9 cellular contexts compared by ENCODE assay signal in genomic region chr16:57544129-57544653, GRCh38. TPM values are rescaled to one million over a fixed set of nuclear protein-coding genes. Genes with fewer than 3 reads are reported as not detected.
DNase-seq lines count a peak whose midpoint lies in the region; ATAC-seq and TF ChIP-seq lines count a peak whose summit lies in the region.
"Had no signal": no experiment of that assay in that cellular context is flagged by ENCODE, and none has a peak within 500 bp of the region (broad histone marks: within the 10 kb centered on the region; RNA-seq: fewer than 3 reads in every experiment).

No MANE protein-coding gene starts in this region.

- H3K9me3 Mint-ChIP-seq in CD14-positive monocyte (peaks cover 0 to 7% (median 2%) of the 10 kb centered on the region in 7 donors), T-cell (no peaks in the 10 kb centered on the region), memory B cell (no peaks in the 10 kb centered on the region)

- POLR2A ChIA-PET in T-cell (lab: Charles Lee): interaction anchor here (0.6 kb wide), 2 partner anchors 215 to 267 kb away, joined by 3 to 8 read pairs; no protein-coding TSS in a partner anchor

- no peaks in the 10 kb centered on the region for H3K9me2 ChIP-seq in hepatocyte (replicated peaks; ENCODE audit: insufficient read depth)

- ATAC-seq in GM19025 (IDR thresholded peaks at IDR 0.05; ENCODE audit: low read depth, unreplicated experiment) (peak; percentile 85), HG03064 (IDR thresholded peaks at IDR 0.05; ENCODE audit: low read depth, unreplicated experiment) (peak; percentile 87), T-cell (replicated peaks in 1 of 4) (peak in 1 of 4 experiments; percentile 43), memory B cell (ENCODE audit: low read depth) (peak; percentile 88)

- H3K4me1 Mint-ChIP-seq in CD14-positive monocyte (peaks cover 58% of the 10 kb centered on the region), T-cell (peaks cover 46 to 59% (median 50%) of the 10 kb centered on the region in 3 donors), memory B cell (peaks cover 49% of the 10 kb centered on the region)

- H3K4me3 Mint-ChIP-seq in CD14-positive monocyte: peak overlapping the region; percentile 71 to 80
- H3K4me3 Mint-ChIP-seq in T-cell: peak overlapping the region; percentile 67 to 71 (median 67)
- peak overlapping the region; percentile 82 for H3K4me3 Mint-ChIP-seq in memory B cell

- H3K79me2 ChIP-seq in hepatocyte: no peaks in the 10 kb centered on the region

- H3K4me1 ChIP-seq in hepatocyte (ENCODE audit: insufficient read depth): no peaks in the 10 kb centered on the region

- H3K36me3 ChIP-seq in hepatocyte (replicated peaks; ENCODE audit: insufficient read depth, low read depth): no peaks in the 10 kb centered on the region

- no peaks in the 10 kb centered on the region for H4K20me1 ChIP-seq in hepatocyte (ENCODE audit: insufficient read depth, poor library complexity, severe bottlenecking)

- no peaks in the 10 kb centered on the region for H3K9me3 ChIP-seq in hepatocyte (ENCODE audit: low read depth)

- H3K27me3 ChIP-seq in hepatocyte: no peaks in the 10 kb centered on the region

- no peak overlapping the region for H2AFZ ChIP-seq in hepatocyte

- DNase-seq in CD14-positive monocyte (ENCODE audit: low spot score) (peak; percentile 78), T-cell (peak in 1 of 34 experiments; percentile 54), memory B cell (ENCODE audit: low spot score in 2 of 2) (peak in 1 of 2 donors; percentile 76), glomerular visceral epithelial cell (ENCODE audit: extremely low spot score) (no peak), COLO668 (lab: John Stamatoyannopoulos, UW; ENCODE audit: unreplicated experiment) (no peak), hepatocyte (ENCODE audit: low spot score) (no peak)

- H3K27ac ChIP-seq in hepatocyte: no peak overlapping the region

- H3K36me3 Mint-ChIP-seq in CD14-positive monocyte: peaks cover 4 to 16% of the 10 kb centered on the region in 2 donors
- H3K36me3 Mint-ChIP-seq in T-cell: no peaks in the 10 kb centered on the region
- H3K36me3 Mint-ChIP-seq in memory B cell: peaks cover 4% of the 10 kb centered on the region

- no peak overlapping the region for H3K4me2 ChIP-seq in hepatocyte

- CTCF ChIA-PET in T-cell (lab: Charles Lee): no interaction called here

- H3K27me3 Mint-ChIP-seq in CD14-positive monocyte (ENCODE audit: low read depth in 3 of 3) (peaks cover 57 to 72% (median 63%) of the 10 kb centered on the region in 3 donors), T-cell (no peaks in the 10 kb centered on the region), memory B cell (no peaks in the 10 kb centered on the region)

- intact Hi-C loops in CD14-positive monocyte (cut with micrococcal nuclease): no loop called here

- 79% methylated on average over 4 of the region's 4 CpGs for WGBS in hepatocyte (ENCODE audit: low lambda C conversion rate, missing lambda C conversion rate)

- H3K27ac Mint-ChIP-seq in CD14-positive monocyte (peak overlapping the region; percentile 72 to 89 (median 85)), T-cell (peak overlapping the region; percentile 66 to 76), memory B cell (peak overlapping the region; percentile 31)

- TF ChIP-seq CTCF in CD14-positive monocyte (IDR thresholded peaks at IDR 0.05): no peak
- no peak for TF ChIP-seq CTCF in hepatocyte (IDR thresholded peaks at IDR 0.05; ENCODE audit: poor library complexity)

- H3K4me3 ChIP-seq in hepatocyte: no peak overlapping the region

RNA-seq across cellular contexts. Expression of gene ADGRG5, which starts 1.7 kb away (rescaled TPM):
- polyA plus RNA-seq in CD14-positive monocyte (1 to 10 TPM in 1 of 2 donors, under 1 TPM in 1; 0.97 to 1.2 TPM), hepatocyte (1.9 and 2.9 TPM in 2 replicates)
- total RNA-seq in T-cell (10 to 100 TPM in 1 of 5 donors, 1 to 10 TPM in 4; 1.5 to 10.2 (median 5.9) TPM), hepatocyte (1.1 and 2.2 TPM in 2 replicates)
- total RNA-seq: myocyte had no signal

RNA-seq across cellular contexts. Expression of gene CCDC102A, which starts 7.8 kb away (rescaled TPM):
- polyA plus RNA-seq in CD14-positive monocyte (not detected), hepatocyte (13.1 and 17.2 TPM in 2 replicates)
- total RNA-seq in T-cell (10 to 100 TPM in 1 of 5 donors, 1 to 10 TPM in 4; 6.1 to 11.2 (median 6.6) TPM), hepatocyte (10.5 and 11.4 TPM in 2 replicates)

RNA-seq across cellular contexts. Expression of gene DOK4, which starts 57.9 kb away (rescaled TPM):
- polyA plus RNA-seq in CD14-positive monocyte (under 1 TPM in 1 of 2 donors, not detected in 1; 0.09 TPM), hepatocyte (96.3 and 106 TPM in 2 replicates)
- total RNA-seq in T-cell (1 to 10 TPM; 2.2 to 4.1 (median 3.1) TPM), hepatocyte (112 and 122 TPM in 2 replicates)

Comparison
In these comparisons a context has a peak if more than half of its experiments do, and no peak if none do; other contexts are left out.
1. H3K27ac Mint-ChIP-seq: peak in every context shown above with its lines; median percentile 85 in CD14-positive monocyte; 71 in T-cell; 31 in memory B cell.
2. RNA of gene DOK4, which starts 57.9 kb away (total RNA-seq): 112 to 122 TPM in hepatocyte; 2.2 to 4.1 TPM in T-cell; every median in the first group is over 10 times any median in the second.
3. Peak in every context shown above with its lines, with median percentiles within 50 percentile points of each other: H3K4me3 Mint-ChIP-seq.